16 cellular contexts compared by ENCODE assay signal in the genomic region with DNA sequence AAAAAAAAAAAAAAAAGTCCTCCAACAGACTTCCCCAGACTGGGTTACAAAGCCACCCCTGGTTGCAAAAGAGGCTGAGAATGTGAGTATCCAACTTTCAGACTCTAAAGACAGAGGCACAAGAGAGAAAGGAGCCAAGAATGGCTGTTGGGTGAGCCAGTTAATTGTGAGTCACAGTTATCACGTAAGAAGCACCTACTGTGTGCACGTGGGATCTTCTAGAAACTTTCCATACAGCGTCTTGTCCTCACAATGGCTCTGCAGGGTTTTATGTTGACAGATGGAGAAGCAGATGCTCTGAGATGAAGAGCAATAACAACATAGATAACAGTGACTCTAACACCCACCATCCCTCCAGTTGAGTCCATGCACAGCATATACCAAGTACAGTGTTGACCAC. TPM values are rescaled to one million over a fixed set of nuclear protein-coding genes. Genes with fewer than 3 reads are reported as not detected.
DNase-seq lines count a peak whose midpoint lies in the region; ATAC-seq lines count a peak whose summit lies in the region.
"Had no signal": no experiment of that assay in that cellular context is flagged by ENCODE, and none has a peak within 500 bp of the region (broad histone marks: within the 10 kb centered on the region; RNA-seq: fewer than 3 reads in every experiment).

No MANE protein-coding gene starts in this region.

- DNase-seq in activated naive CD4-positive, alpha-beta T cell treated with anti-CD3 and anti-CD28 coated beads for 36 hours, result no peak
- no peak for DNase-seq in activated naive CD4-positive, alpha-beta T cell treated with anti-CD3 and anti-CD28 coated beads, Interleukin-2, amount 10 ng/mL, durations not matched to agents 7 days and 5 days
- peak; percentile 68 for DNase-seq in NCI-H524 treated with DMSO at 0.1 percent for 48 hours (lab: John Stamatoyannopoulos, UW)
- no peak for DNase-seq in activated naive CD8-positive, alpha-beta T cell treated with anti-CD3 and anti-CD28 coated beads, Interleukin-2, amount 50 U/mL, for 24 hours
- no peak for DNase-seq in stimulated activated naive B cell treated with anti-CD40 and anti-IgM and Interleukin-4, amounts not matched to agents 10 μg/mL and 1 μg/mL and 100 μg/mL, for 72 hours
- DNase-seq in left colon, result no peak
- no peak for DNase-seq in effector CD4-positive, alpha-beta T cell
- DNase-seq: activated CD8-positive, alpha-beta memory T cell treated with anti-CD3 and anti-CD28 coated beads for 24 hours; aorta; left cardiac atrium; NCI-H526 treated with DMSO at 0.1 percent for 48 hours; SHP77; small intestine; stimulated activated CD4-positive, alpha-beta T cell treated with anti-CD3 and anti-CD28 coated beads, Interleukin-2, amount 100 ng/mL, for 48 hours had no signal

- H3K4me1 Mint-ChIP-seq in activated naive CD4-positive, alpha-beta T cell treated with anti-CD3 and anti-CD28 coated beads for 36 hours (ENCODE audit: low read depth), result peaks cover 86% of the 10 kb centered on the region
- peaks cover 56% of the 10 kb centered on the region for H3K4me1 Mint-ChIP-seq in activated naive CD4-positive, alpha-beta T cell treated with anti-CD3 and anti-CD28 coated beads, Interleukin-2, amount 10 ng/mL, durations not matched to agents 7 days and 5 days
- peaks cover 98% of the 10 kb centered on the region for H3K4me1 Mint-ChIP-seq in activated naive CD8-positive, alpha-beta T cell treated with anti-CD3 and anti-CD28 coated beads, Interleukin-2, amount 50 U/mL, for 24 hours
- peaks cover 78 to 100% of the 10 kb centered on the region in 2 donors for H3K4me1 Mint-ChIP-seq in stimulated activated naive B cell treated with anti-CD40 and anti-IgM and Interleukin-4, amounts not matched to agents 10 μg/mL and 1 μg/mL and 100 μg/mL, for 72 hours

- ATAC-seq in activated naive CD8-positive, alpha-beta T cell treated with anti-CD3 and anti-CD28 coated beads, Interleukin-2, amount 50 U/mL, for 24 hours, result no peak
- no peak for ATAC-seq in stimulated activated naive B cell treated with anti-CD40 and anti-IgM and Interleukin-4, amounts not matched to agents 10 μg/mL and 1 μg/mL and 100 μg/mL, for 72 hours (replicated peaks)
- ATAC-seq in left colon (no peak), GM18909 (IDR thresholded peaks at IDR 0.05; ENCODE audit: poor library complexity, unreplicated experiment) (no peak)
- ATAC-seq: left cardiac atrium had no signal

- CTCF ChIA-PET in activated naive CD4-positive, alpha-beta T cell treated with anti-CD3 and anti-CD28 coated beads for 36 hours (lab: Charles Lee), result interaction anchor here (1.5 kb wide), 2 partner anchors 11 to 49 kb away, joined by 4 to 5 read pairs; no protein-coding TSS in a partner anchor
- CTCF ChIA-PET in activated naive CD4-positive, alpha-beta T cell treated with anti-CD3 and anti-CD28 coated beads, Interleukin-2, amount 10 ng/mL, durations not matched to agents 7 days and 5 days (lab: Charles Lee), result interaction anchor here (2.4 kb wide), 1 partner anchor 11 kb away, joined by 16 read pairs; no protein-coding TSS in a partner anchor

- no peaks in the 10 kb centered on the region for H3K27me3 Mint-ChIP-seq in activated naive CD4-positive, alpha-beta T cell treated with anti-CD3 and anti-CD28 coated beads for 36 hours (ENCODE audit: low read depth)
- H3K27me3 Mint-ChIP-seq in activated naive CD4-positive, alpha-beta T cell treated with anti-CD3 and anti-CD28 coated beads, Interleukin-2, amount 10 ng/mL, durations not matched to agents 7 days and 5 days, result no peaks in the 10 kb centered on the region
- no peaks in the 10 kb centered on the region for H3K27me3 Mint-ChIP-seq in activated naive CD8-positive, alpha-beta T cell treated with anti-CD3 and anti-CD28 coated beads, Interleukin-2, amount 50 U/mL, for 24 hours
- no peaks in the 10 kb centered on the region for H3K27me3 Mint-ChIP-seq in stimulated activated naive B cell treated with anti-CD40 and anti-IgM and Interleukin-4, amounts not matched to agents 10 μg/mL and 1 μg/mL and 100 μg/mL, for 72 hours

- intact Hi-C loops in activated naive CD4-positive, alpha-beta T cell treated with anti-CD3 and anti-CD28 coated beads for 36 hours (cut with micrococcal nuclease), result no loop called here
- intact Hi-C loops in left colon (cut with DNase I, micrococcal nuclease), result no loop called here

- H3K27ac Mint-ChIP-seq in activated naive CD4-positive, alpha-beta T cell treated with anti-CD3 and anti-CD28 coated beads for 36 hours, result peak overlapping the region; percentile 77
- H3K27ac Mint-ChIP-seq in activated naive CD4-positive, alpha-beta T cell treated with anti-CD3 and anti-CD28 coated beads, Interleukin-2, amount 10 ng/mL, durations not matched to agents 7 days and 5 days, result no peak overlapping the region
- H3K27ac Mint-ChIP-seq in activated naive CD8-positive, alpha-beta T cell treated with anti-CD3 and anti-CD28 coated beads, Interleukin-2, amount 50 U/mL, for 24 hours, result peak overlapping the region; percentile 93
- peak overlapping the region; percentile 97 for H3K27ac Mint-ChIP-seq in stimulated activated naive B cell treated with anti-CD40 and anti-IgM and Interleukin-4, amounts not matched to agents 10 μg/mL and 1 μg/mL and 100 μg/mL, for 72 hours
- H3K27ac Mint-ChIP-seq: neural progenitor cell had no signal

- H3K4me3 Mint-ChIP-seq in activated naive CD4-positive, alpha-beta T cell treated with anti-CD3 and anti-CD28 coated beads for 36 hours, result no peak overlapping the region
- no peak overlapping the region for H3K4me3 Mint-ChIP-seq in activated naive CD4-positive, alpha-beta T cell treated with anti-CD3 and anti-CD28 coated beads, Interleukin-2, amount 10 ng/mL, durations not matched to agents 7 days and 5 days
- peak overlapping the region; percentile 18 for H3K4me3 Mint-ChIP-seq in activated naive CD8-positive, alpha-beta T cell treated with anti-CD3 and anti-CD28 coated beads, Interleukin-2, amount 50 U/mL, for 24 hours
- H3K4me3 Mint-ChIP-seq in stimulated activated naive B cell treated with anti-CD40 and anti-IgM and Interleukin-4, amounts not matched to agents 10 μg/mL and 1 μg/mL and 100 μg/mL, for 72 hours, result no peak overlapping the region
- H3K4me3 Mint-ChIP-seq: neural progenitor cell had no signal

- peaks cover 50% of the 10 kb centered on the region for H3K36me3 Mint-ChIP-seq in activated naive CD4-positive, alpha-beta T cell treated with anti-CD3 and anti-CD28 coated beads for 36 hours (ENCODE audit: low read depth)
- peaks cover 48% of the 10 kb centered on the region for H3K36me3 Mint-ChIP-seq in activated naive CD4-positive, alpha-beta T cell treated with anti-CD3 and anti-CD28 coated beads, Interleukin-2, amount 10 ng/mL, durations not matched to agents 7 days and 5 days
- H3K36me3 Mint-ChIP-seq in activated naive CD8-positive, alpha-beta T cell treated with anti-CD3 and anti-CD28 coated beads, Interleukin-2, amount 50 U/mL, for 24 hours (ENCODE audit: low read depth), result peaks cover 79% of the 10 kb centered on the region
- H3K36me3 Mint-ChIP-seq in stimulated activated naive B cell treated with anti-CD40 and anti-IgM and Interleukin-4, amounts not matched to agents 10 μg/mL and 1 μg/mL and 100 μg/mL, for 72 hours, result peaks cover 57 to 86% of the 10 kb centered on the region in 2 donors

- H3K9me3 Mint-ChIP-seq in activated naive CD4-positive, alpha-beta T cell treated with anti-CD3 and anti-CD28 coated beads for 36 hours, result no peaks in the 10 kb centered on the region
- no peaks in the 10 kb centered on the region for H3K9me3 Mint-ChIP-seq in activated naive CD4-positive, alpha-beta T cell treated with anti-CD3 and anti-CD28 coated beads, Interleukin-2, amount 10 ng/mL, durations not matched to agents 7 days and 5 days
- H3K9me3 Mint-ChIP-seq in activated naive CD8-positive, alpha-beta T cell treated with anti-CD3 and anti-CD28 coated beads, Interleukin-2, amount 50 U/mL, for 24 hours, result no peaks in the 10 kb centered on the region
- no peaks in the 10 kb centered on the region for H3K9me3 Mint-ChIP-seq in stimulated activated naive B cell treated with anti-CD40 and anti-IgM and Interleukin-4, amounts not matched to agents 10 μg/mL and 1 μg/mL and 100 μg/mL, for 72 hours
- H3K9me3 Mint-ChIP-seq: neural progenitor cell had no signal

RNA-seq across cellular contexts. Expression of a gene that starts 41.0 kb away (rescaled TPM):
- total RNA-seq in activated naive CD4-positive, alpha-beta T cell treated with anti-CD3 and anti-CD28 coated beads for 36 hours, result 100 to 1,000 TPM; 140 to 141 TPM
- total RNA-seq in left colon, result 10 to 100 TPM; 30.0 to 36.1 TPM
